ENCODE assay signal across 12 cellular contexts in the genomic region with DNA sequence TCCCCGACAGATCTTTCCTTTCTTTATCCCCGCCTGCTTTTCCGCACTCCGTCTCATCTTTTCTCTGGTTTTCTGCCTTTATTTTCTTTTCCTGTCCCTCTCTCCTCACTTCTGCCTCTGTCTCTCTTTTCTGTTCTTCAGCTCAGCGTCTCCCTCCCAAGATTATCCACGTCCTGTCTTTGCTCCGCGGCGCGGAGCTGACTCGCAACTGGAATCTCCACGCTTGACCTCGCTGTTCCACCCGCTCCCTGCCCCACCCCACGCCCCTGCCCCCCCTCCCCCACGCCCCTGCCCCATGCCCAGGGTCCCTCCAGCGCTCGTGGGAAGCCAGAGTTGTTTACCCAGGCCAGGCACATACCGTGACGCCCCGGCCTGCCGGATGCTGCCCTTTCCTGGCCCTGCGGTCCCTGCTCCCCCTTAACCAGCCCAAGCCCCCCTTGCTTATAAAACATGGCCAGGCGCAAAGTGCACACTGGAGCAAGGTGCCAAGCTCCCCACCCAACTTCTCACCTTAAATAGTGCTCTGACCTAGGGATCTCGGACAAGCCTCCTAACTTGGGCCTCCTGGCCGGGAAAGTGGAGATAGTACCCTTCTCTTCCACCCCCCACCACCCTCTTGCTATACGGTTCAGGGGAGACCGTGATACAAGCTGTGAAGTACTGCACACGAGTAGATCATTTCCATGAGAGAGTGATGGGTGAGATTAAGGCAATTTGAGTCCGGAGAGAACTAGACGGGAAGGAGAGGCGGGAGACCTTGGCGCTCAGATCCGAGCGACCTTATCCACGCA. TPM values are rescaled to one million over a fixed set of nuclear protein-coding genes. Genes with fewer than 3 reads are reported as not detected.
A peak's percentile ranks its signal among the peaks of the same experiment; 100 is the strongest.
DNase-seq lines count a peak whose midpoint lies in the region; ATAC-seq and TF ChIP-seq lines count a peak whose summit lies in the region.
"Had no signal": no experiment of that assay in that cellular context is flagged by ENCODE, and none has a peak within 500 bp of the region (broad histone marks: within the 10 kb centered on the region; RNA-seq: fewer than 3 reads in every experiment).

No MANE protein-coding gene starts in this region.

- no peaks in the 10 kb centered on the region for H3K36me3 Mint-ChIP-seq in activated naive CD8-positive, alpha-beta T cell treated with anti-CD3 and anti-CD28 coated beads for 36 hours

- H3K9me3 Mint-ChIP-seq in activated naive CD8-positive, alpha-beta T cell treated with anti-CD3 and anti-CD28 coated beads for 36 hours = no peaks in the 10 kb centered on the region

- intact Hi-C loops in cardiac septum (cut with DNase I) = no loop called here
- intact Hi-C loops in Right ventricle myocardium inferior (cut with DNase I) = no loop called here
- intact Hi-C loops in lower lobe of right lung (cut with DNase I) = no loop called here
- intact Hi-C loops in testis (cut with DNase I; ENCODE audit: low total_unique reads) = no loop called here

- H3K36me3 ChIP-seq in lower lobe of right lung (no peaks in the 10 kb centered on the region), thoracic aorta (no peaks in the 10 kb centered on the region), brain microvascular endothelial cell (replicated peaks) (no peaks in the 10 kb centered on the region), testis (ENCODE audit: low read depth, missing control alignments) (no peaks in the 10 kb centered on the region)

- H3K27me3 ChIP-seq in lower lobe of right lung (ENCODE audit: low read depth) = peaks cover 100% of the 10 kb centered on the region
- H3K27me3 ChIP-seq in thoracic aorta (replicated peaks; ENCODE audit: insufficient read depth) = peaks cover 57% of the 10 kb centered on the region
- peaks cover 88% of the 10 kb centered on the region for H3K27me3 ChIP-seq in brain microvascular endothelial cell (replicated peaks)
- H3K27me3 ChIP-seq in testis = peaks cover 19% of the 10 kb centered on the region

- WGBS in testis, 2 donors = 4 to 6% methylated on average over 25 to 36 of the region's 36 CpGs

- no peak for TF ChIP-seq POLR2A in testis (IDR thresholded peaks at IDR 0.05)

- H3K4me3 Mint-ChIP-seq in activated naive CD8-positive, alpha-beta T cell treated with anti-CD3 and anti-CD28 coated beads for 36 hours = peak overlapping the region; percentile 36

- ATAC-seq in Right ventricle myocardium inferior = no peak
- ATAC-seq in lower lobe of right lung = no peak
- ATAC-seq in thoracic aorta (ENCODE audit: insufficient number of reproducible peaks, low FRiP score, low read depth) = no peak
- no peak for ATAC-seq in HG02938 (IDR thresholded peaks at IDR 0.05; ENCODE audit: unreplicated experiment)

- peaks cover 55% of the 10 kb centered on the region for H3K4me1 Mint-ChIP-seq in activated naive CD8-positive, alpha-beta T cell treated with anti-CD3 and anti-CD28 coated beads for 36 hours

- H3K4me1 ChIP-seq in lower lobe of right lung = peaks cover 60% of the 10 kb centered on the region
- peaks cover 37 to 57% of the 10 kb centered on the region in 2 donors for H3K4me1 ChIP-seq in thoracic aorta (ENCODE audit: control insufficient read depth in 1 of 2, low read depth in 2 of 2)
- peaks cover 24% of the 10 kb centered on the region for H3K4me1 ChIP-seq in testis

- H3K27me3 Mint-ChIP-seq in activated naive CD8-positive, alpha-beta T cell treated with anti-CD3 and anti-CD28 coated beads for 36 hours = peaks cover 100% of the 10 kb centered on the region

- DNase-seq in cardiac septum (ENCODE audit: low spot score) (peak; percentile 10), Right ventricle myocardium inferior (ENCODE audit: missing footprints) (no peak), lower lobe of right lung (no peak), thoracic aorta (ENCODE audit: low spot score) (no peak), brain microvascular endothelial cell (no peak), testis (no peak)
- DNase-seq in activated naive CD8-positive, alpha-beta T cell treated with anti-CD3 and anti-CD28 coated beads for 36 hours = no peak
- DNase-seq: amniotic stem cell, foreskin keratinocyte, SW 1271 had no signal

- TF ChIP-seq CTCF in lower lobe of right lung (IDR thresholded peaks at IDR 0.05) = no peak
- TF ChIP-seq CTCF in thoracic aorta (IDR thresholded peaks at IDR 0.05) = no peak
- no peak for TF ChIP-seq CTCF in brain microvascular endothelial cell (IDR thresholded peaks at IDR 0.05; ENCODE audit: low read depth, low read length, missing control alignments)
- TF ChIP-seq CTCF in testis (IDR thresholded peaks at IDR 0.05) = no peak

- no peaks in the 10 kb centered on the region for H3K9me3 ChIP-seq in lower lobe of right lung
- H3K9me3 ChIP-seq in thoracic aorta = no peaks in the 10 kb centered on the region
- H3K9me3 ChIP-seq in testis = no peaks in the 10 kb centered on the region

- peak overlapping the region; percentile 34 for H3K4me3 ChIP-seq in lower lobe of right lung
- peak overlapping the region; percentile 62 for H3K4me3 ChIP-seq in thoracic aorta
- no peak overlapping the region for H3K4me3 ChIP-seq in brain microvascular endothelial cell (ENCODE audit: low read depth, low read length)
- no peak overlapping the region for H3K4me3 ChIP-seq in testis

- no peak overlapping the region for H3K27ac Mint-ChIP-seq in activated naive CD8-positive, alpha-beta T cell treated with anti-CD3 and anti-CD28 coated beads for 36 hours

- in situ Hi-C loops in brain microvascular endothelial cell (cut with HindIII; ENCODE audit: low pct_ligation_motif_present, low sequenced_read_pairs) = no loop called here

- H3K27ac ChIP-seq in lower lobe of right lung (no peak overlapping the region), thoracic aorta (no peak overlapping the region), brain microvascular endothelial cell (no peak overlapping the region), testis (no peak overlapping the region)
- H3K27ac ChIP-seq: foreskin keratinocyte had no signal

RNA-seq across cellular contexts. Expression of gene LHX1, which starts 4.7 kb away (rescaled TPM):
- total RNA-seq in cardiac septum = not detected
- not detected for total RNA-seq in Right ventricle myocardium inferior
- total RNA-seq in activated naive CD8-positive, alpha-beta T cell treated with anti-CD3 and anti-CD28 coated beads for 36 hours = under 1 TPM in 1 of 2 experiments, not detected in 1; 0.30 TPM
- total RNA-seq in lower lobe of right lung = not detected
- total RNA-seq in thoracic aorta = not detected
- under 1 TPM; 0.06 to 0.39 TPM for total RNA-seq in testis
- polyA plus RNA-seq in testis (ENCODE audit: insufficient read depth, low read depth, low replicate concordance) = 0.51 TPM
- total RNA-seq: foreskin keratinocyte, omental fat pad had no signal

RNA-seq across cellular contexts. Expression of gene AATF, which starts 16.2 kb away (rescaled TPM):
- total RNA-seq in cardiac septum (32.7 TPM), Right ventricle myocardium inferior (23.9 TPM), lower lobe of right lung (39.6 TPM), thoracic aorta (10 to 100 TPM; 28.8 to 41.3 TPM), testis (10 to 100 TPM; 38.7 to 39.5 TPM)
- 100 to 1,000 TPM; 116 to 117 TPM for total RNA-seq in activated naive CD8-positive, alpha-beta T cell treated with anti-CD3 and anti-CD28 coated beads for 36 hours
- polyA plus RNA-seq in testis (ENCODE audit: insufficient read depth, low read depth, low replicate concordance) = 57.9 TPM

Comparison
In these comparisons a context has a peak if more than half of its experiments do, and no peak if none do; other contexts are left out.
1. H3K4me3 ChIP-seq: peak in lower lobe of right lung (single experiment) and thoracic aorta (single experiment); none in brain microvascular endothelial cell (single experiment) and testis (0 of 2).